11 cellular contexts compared by ENCODE assay signal in genomic region chr11:31805037-31805628, GRCh38. TPM values are rescaled to one million over a fixed set of nuclear protein-coding genes. Genes with fewer than 3 reads are reported as not detected.
A peak's percentile ranks its signal among the peaks of the same experiment; 100 is the strongest.
DNase-seq lines count a peak whose midpoint lies in the region; TF ChIP-seq lines count a peak whose summit lies in the region.
"Had no signal": no experiment of that assay in that cellular context is flagged by ENCODE, and none has a peak within 500 bp of the region (broad histone marks: within the 10 kb centered on the region; RNA-seq: fewer than 3 reads in every experiment).

No MANE protein-coding gene starts in this region.

- no peaks in the 10 kb centered on the region for H3K9me2 ChIP-seq in Karpas-422 (replicated peaks; ENCODE audit: insufficient read depth, low read length)

- H3K27me3 Mint-ChIP-seq in neural progenitor cell (ENCODE audit: insufficient read depth, low read depth) = peaks cover 59% of the 10 kb centered on the region

- H3K4me3 ChIP-seq in Karpas-422 (ENCODE audit: low read length) (peak overlapping the region; percentile 52; the same call in 1 of the 2 replicates), ectodermal cell (ENCODE audit: insufficient read depth, low read depth, low read length) (peak overlapping the region; percentile 67), neural progenitor cell (peak overlapping the region; percentile 91)

- peak overlapping the region; percentile 93 for H3K27ac Mint-ChIP-seq in neural progenitor cell
- H3K27ac Mint-ChIP-seq: dendritic cell treated with granulocyte-macrophage colony-stimulating factor and Interleukin-4, amounts not matched to agents 40 ng/mL and 50 ng/mL, for 4 days had no signal

- H3K9ac ChIP-seq in Karpas-422 (ENCODE audit: low read length) (peak overlapping the region; percentile 16; the same call in 1 of the 2 replicates), neural progenitor cell (no peak overlapping the region)

- peaks cover 89% of the 10 kb centered on the region for H3F3A ChIP-seq in neural progenitor cell (ENCODE audit: low read depth)

- H3K27ac ChIP-seq in Karpas-422 (ENCODE audit: low read length) (no peak overlapping the region), ectodermal cell (ENCODE audit: insufficient read depth, low read depth, low read length, poor library complexity, severe bottlenecking) (no peak overlapping the region), neural progenitor cell (no peak overlapping the region)

- H4K20me1 ChIP-seq in Karpas-422 (ENCODE audit: insufficient read depth, low read depth, low read length) (no peaks in the 10 kb centered on the region), neural progenitor cell (ENCODE audit: low read depth) (peaks cover 100% of the 10 kb centered on the region)

- WGBS in ectodermal cell, 2 experiments = 1 to 2% methylated on average over 51 of the region's 51 CpGs

- H3K4me3 Mint-ChIP-seq in neural progenitor cell = peak overlapping the region; percentile 97

- H3K36me3 Mint-ChIP-seq in neural progenitor cell = peaks cover 77% of the 10 kb centered on the region

- H3K4me1 Mint-ChIP-seq in neural progenitor cell = peaks cover 67% of the 10 kb centered on the region

- POLR2A ChIA-PET in GM10248 (lab: Yijun Ruan, JAX) = no interaction called here

- peak overlapping the region; percentile 84 for H2AFZ ChIP-seq in Karpas-422 (ENCODE audit: low read length)
- no peak overlapping the region for H2AFZ ChIP-seq in neural progenitor cell (replicated peaks)

- H3K9me3 ChIP-seq in Karpas-422 (ENCODE audit: low read length) (no peaks in the 10 kb centered on the region), ectodermal cell (ENCODE audit: control insufficient read depth, low read length) (no peaks in the 10 kb centered on the region), neural progenitor cell (ENCODE audit: low read depth) (no peaks in the 10 kb centered on the region)

- CTCF ChIA-PET in GM10248 (lab: Yijun Ruan, JAX) = interaction anchor here (0.6 kb wide), 1 partner anchor 373 kb away, joined by 3 read pairs; no protein-coding TSS in a partner anchor

- no peaks in the 10 kb centered on the region for H3K36me3 ChIP-seq in Karpas-422 (ENCODE audit: insufficient read depth, low read length)
- H3K36me3 ChIP-seq in ectodermal cell (ENCODE audit: control insufficient read depth, insufficient read depth, low read length) = peaks cover 5% of the 10 kb centered on the region
- H3K36me3 ChIP-seq in neural progenitor cell = peaks cover 23% of the 10 kb centered on the region

- peaks cover 13% of the 10 kb centered on the region for H3K4me1 ChIP-seq in Karpas-422 (ENCODE audit: low read length)
- H3K4me1 ChIP-seq in ectodermal cell (ENCODE audit: control insufficient read depth, insufficient read depth, low read length) = peaks cover 37% of the 10 kb centered on the region
- H3K4me1 ChIP-seq in neural progenitor cell = peaks cover 69% of the 10 kb centered on the region

- DNase-seq in GM10248 (ENCODE audit: extremely low spot score) (peak; percentile 22), Karpas-422 (no peak), neural progenitor cell (ENCODE audit: low spot score) (peak; percentile 73), NCI-H2029 treated with DMSO at 0.1 percent for 48 hours (lab: John Stamatoyannopoulos, UW) (no peak), DMS79 treated with DMSO at 0.1 percent for 48 hours (lab: John Stamatoyannopoulos, UW) (no peak), HT-29 (ENCODE audit: low spot score) (no peak), D341Med (ENCODE audit: low spot score) (no peak)
- DNase-seq: EL, KBM-7 had no signal

- peak overlapping the region; percentile 66 for H3K4me2 ChIP-seq in Karpas-422 (ENCODE audit: low read depth, low read length, poor library complexity, severe bottlenecking)
- H3K4me2 ChIP-seq in neural progenitor cell = peak overlapping the region; percentile 98

- peaks cover 16% of the 10 kb centered on the region for H3K9me3 Mint-ChIP-seq in neural progenitor cell

- H3K27me3 ChIP-seq in Karpas-422 (ENCODE audit: low read length) (no peaks in the 10 kb centered on the region), ectodermal cell (ENCODE audit: control insufficient read depth, insufficient read depth, low read length, poor library complexity, severe bottlenecking) (peaks cover 100% of the 10 kb centered on the region), neural progenitor cell (peaks cover 100% of the 10 kb centered on the region)

- H3K79me2 ChIP-seq in Karpas-422 (ENCODE audit: low read length) = no peaks in the 10 kb centered on the region
- peaks cover 99% of the 10 kb centered on the region for H3K79me2 ChIP-seq in neural progenitor cell (ENCODE audit: low read depth)

- TF ChIP-seq CTCF in GM10248 (IDR thresholded peaks at IDR 0.05; ENCODE audit: control extremely low read depth, extremely low read depth, low read depth, missing control alignments) (no peak), neural progenitor cell (IDR thresholded peaks at IDR 0.05) (peak; percentile 1)

RNA-seq across cellular contexts. Expression of gene PAX6, which starts 6.0 kb away (rescaled TPM):
- 0.61 and 5.9 TPM in 2 replicates for total RNA-seq in Karpas-422 (2014; rRNA removed; shearing (Covaris generic); ENCODE audit: low replicate concordance)
- 114 TPM for polyA plus RNA-seq in ectodermal cell (2013, experiment 1 of 4)
- 182 TPM for polyA plus RNA-seq in ectodermal cell (2013, experiment 2 of 4)
- polyA plus RNA-seq in ectodermal cell (2013, experiment 3 of 4) = 124 TPM
- polyA plus RNA-seq in ectodermal cell (2013, experiment 4 of 4) = 170 TPM
- total RNA-seq in neural progenitor cell (ENCODE audit: low replicate concordance) = 190 and 215 TPM in 2 replicates
- total RNA-seq in HT-29 (2014; rRNA removed; shearing (Covaris generic)) = not detected in 2 replicates

Comparison
In these comparisons a context has a peak if more than half of its experiments do, and no peak if none do; other contexts are left out.
1. DNase-seq: peak in GM10248 (single experiment) and neural progenitor cell (single experiment); none in Karpas-422 (single experiment), NCI-H2029 treated with DMSO at 0.1 percent for 48 hours (single experiment), DMS79 treated with DMSO at 0.1 percent for 48 hours (single experiment), HT-29 (single experiment) and D341Med (single experiment).
2. RNA of gene PAX6, which starts 6.0 kb away (total RNA-seq): 190 to 215 TPM in neural progenitor cell; 0.61 to 5.9 TPM in Karpas-422 and not detected in HT-29; every median in the first group is over 10 times any median in the second.
3. Peak in every context shown above with its lines, with median percentiles within 50 percentile points of each other: H3K4me3 ChIP-seq.